8 cellular contexts compared by ENCODE assay signal in the genomic region with DNA sequence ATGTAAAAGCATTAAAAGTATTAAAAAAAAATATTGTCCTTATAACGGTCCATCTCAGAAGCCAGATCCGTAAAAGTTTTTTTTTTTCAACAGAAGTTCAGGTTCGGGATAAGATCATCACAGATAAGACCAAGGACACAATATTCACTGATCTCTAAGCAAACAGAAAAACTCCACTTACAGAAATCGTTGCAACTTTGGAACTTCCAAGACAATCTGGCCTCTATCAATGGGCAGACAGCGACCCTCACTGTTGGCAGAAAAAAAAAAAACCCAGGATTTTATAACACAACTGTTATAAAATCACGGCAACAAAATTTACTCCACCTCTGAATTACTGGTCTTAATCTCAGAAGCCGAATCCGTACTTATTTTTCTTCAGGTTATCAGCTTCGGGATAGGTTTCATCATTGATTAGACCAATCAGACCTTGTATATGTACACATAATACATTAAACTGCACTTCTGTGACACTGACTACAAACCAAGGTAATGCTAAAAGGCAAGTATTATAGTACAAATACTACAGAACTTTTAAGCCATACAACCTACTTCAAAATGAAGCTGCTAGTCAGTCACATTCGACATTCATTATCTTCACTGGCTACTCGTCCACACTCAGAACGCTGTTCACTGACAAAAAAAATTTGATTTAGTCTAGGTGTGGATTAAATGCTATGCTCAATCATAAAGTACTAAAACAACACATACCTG. TPM values are rescaled to one million over a fixed set of nuclear protein-coding genes. Genes with fewer than 3 reads are reported as not detected.
DNase-seq lines count a peak whose midpoint lies in the region; ATAC-seq and TF ChIP-seq lines count a peak whose summit lies in the region.

No MANE protein-coding gene starts in this region.

- peaks cover 51% of the 10 kb centered on the region for H3K36me3 ChIP-seq in OCI-LY3 (replicated peaks; ENCODE audit: low read depth, low read length)
- peaks cover 49% of the 10 kb centered on the region for H3K36me3 ChIP-seq in endodermal cell (ENCODE audit: control insufficient read depth, insufficient read depth, low read length)

- H3K27ac Mint-ChIP-seq in endodermal cell = peak overlapping the region; percentile 99
- peak overlapping the region; percentile 94 to 98 (median 96) for H3K27ac Mint-ChIP-seq in nephron

- H3K4me3 ChIP-seq in OCI-LY3 (ENCODE audit: low read length) (peak overlapping the region; percentile 97), endodermal cell (ENCODE audit: low read length) (peak overlapping the region; percentile 96)

- no peak for ATAC-seq in GM18909 (IDR thresholded peaks at IDR 0.05; ENCODE audit: poor library complexity, unreplicated experiment)
- no peak for ATAC-seq in GM19324 (IDR thresholded peaks at IDR 0.05; ENCODE audit: low FRiP score, unreplicated experiment)

- H3K27ac ChIP-seq in OCI-LY3 (ENCODE audit: low read length) (peak overlapping the region; percentile 77), endodermal cell (ENCODE audit: low read depth, low read length) (no peak overlapping the region)

- H3K9me3 ChIP-seq in OCI-LY3 (ENCODE audit: insufficient read depth, low read length) (no peaks in the 10 kb centered on the region), endodermal cell (ENCODE audit: control insufficient read depth, low read length) (peaks cover 5% of the 10 kb centered on the region)

- TF ChIP-seq CTCF in OCI-LY3 (IDR thresholded peaks at IDR 0.05; ENCODE audit: low read depth, low read length) (peak; percentile 37), endodermal cell (conservative IDR thresholded peaks at IDR 0.05) (peak; percentile 44), nephron (IDR thresholded peaks at IDR 0.05; ENCODE audit: unreplicated experiment in 3 of 3) (peak in 2 of 3 experiments; percentile 20 to 39)

- H3K4me3 Mint-ChIP-seq in endodermal cell = peak overlapping the region; percentile 100
- H3K4me3 Mint-ChIP-seq in nephron = peak overlapping the region; percentile 94 to 100 (median 97)

- peaks cover 3% of the 10 kb centered on the region for H3K9me3 Mint-ChIP-seq in endodermal cell
- H3K9me3 Mint-ChIP-seq in nephron = no peaks in the 10 kb centered on the region

- H3K27me3 Mint-ChIP-seq in endodermal cell (ENCODE audit: insufficient read depth) (no peaks in the 10 kb centered on the region), nephron (ENCODE audit: low read depth) (no peaks in the 10 kb centered on the region)

- H4K20me1 ChIP-seq in OCI-LY3 (ENCODE audit: insufficient read depth, low read length) = peaks cover 56% of the 10 kb centered on the region

- H3K9ac ChIP-seq in OCI-LY3 (ENCODE audit: low read length) (peak overlapping the region; percentile 97), endodermal cell (ENCODE audit: extremely low read depth, low read length, poor library complexity, severe bottlenecking) (peak overlapping the region; percentile 99)

- DNase-seq in NCI-H2029 (lab: John Stamatoyannopoulos, UW) = peak; percentile 5
- DNase-seq in NCI-H2029 treated with DMSO at 0.1 percent for 48 hours (lab: John Stamatoyannopoulos, UW) = no peak
- no peak for DNase-seq in endodermal cell
- no peak for DNase-seq in NCI-H345 (lab: John Stamatoyannopoulos, UW)

- H3K4me2 ChIP-seq in OCI-LY3 (ENCODE audit: low read length) = peak overlapping the region; percentile 92

- H3K36me3 Mint-ChIP-seq in endodermal cell (ENCODE audit: low read depth) = peaks cover 32% of the 10 kb centered on the region
- peaks cover 40% of the 10 kb centered on the region for H3K36me3 Mint-ChIP-seq in nephron (ENCODE audit: low read depth)

- H3K4me1 Mint-ChIP-seq in endodermal cell (peaks cover 14% of the 10 kb centered on the region), nephron (peaks cover 39% of the 10 kb centered on the region)

- 0% methylated on average over 4 to 12 of the region's 12 CpGs for WGBS in endodermal cell (ENCODE audit: insufficient coverage in 1 of 2, insufficient read length in 1 of 2), 2 experiments

- peaks cover 72% of the 10 kb centered on the region for H3K79me2 ChIP-seq in OCI-LY3 (ENCODE audit: low read length)

- H2AFZ ChIP-seq in OCI-LY3 (ENCODE audit: low read depth, low read length) = no peak overlapping the region

- H3K27me3 ChIP-seq in OCI-LY3 (ENCODE audit: low read depth, low read length) = no peaks in the 10 kb centered on the region
- no peaks in the 10 kb centered on the region for H3K27me3 ChIP-seq in endodermal cell (ENCODE audit: control insufficient read depth, insufficient read depth, low read length, poor library complexity, severe bottlenecking)

- peaks cover 22% of the 10 kb centered on the region for H3K4me1 ChIP-seq in OCI-LY3 (ENCODE audit: low read length)
- no peaks in the 10 kb centered on the region for H3K4me1 ChIP-seq in endodermal cell (ENCODE audit: control insufficient read depth, insufficient read depth, low read length)

RNA-seq across cellular contexts. Expression of a gene that starts 34.7 kb away (rescaled TPM):
- 100 to 1,000 TPM; 121 to 123 TPM for total RNA-seq in endodermal cell
- polyA plus RNA-seq in endodermal cell (2013, experiment 1 of 2) = 118 TPM
- polyA plus RNA-seq in endodermal cell (2013, experiment 2 of 2) = 104 TPM
